35 cellular contexts compared by ENCODE assay signal in the genomic region with DNA sequence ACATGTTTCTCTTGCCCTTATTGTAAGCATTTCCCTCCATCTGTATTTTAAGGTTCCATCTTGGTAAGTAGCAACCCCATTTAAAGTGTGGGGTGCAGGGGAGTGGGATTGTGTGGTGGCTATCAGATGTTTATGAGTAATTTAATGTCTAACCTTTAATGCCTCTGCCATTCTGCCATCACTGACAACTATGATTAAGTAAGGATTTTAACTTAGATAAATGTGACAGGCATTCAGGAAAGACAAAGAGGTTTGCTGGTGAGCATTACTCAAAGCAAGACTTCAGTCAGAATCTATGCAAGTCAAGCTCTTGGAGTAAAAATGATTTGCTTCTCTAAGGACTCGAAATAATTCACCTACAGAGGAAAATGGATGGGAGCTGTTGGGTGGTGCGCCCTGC.
"Had no signal": no experiment of that assay in that cellular context is flagged by ENCODE, and none has a peak within 500 bp of the region (broad histone marks: within the 10 kb centered on the region; RNA-seq: fewer than 3 reads in every experiment).

No MANE protein-coding gene starts in this region.

- H3K4me1 ChIP-seq: adrenal gland, foreskin keratinocyte, gastrocnemius medialis had no signal

- ATAC-seq: activated CD4-positive, alpha-beta T cell treated with anti-CD3 and anti-CD28 coated beads for 36 hours; activated CD8-positive, alpha-beta memory T cell treated with anti-CD3 and anti-CD28 coated beads, Interleukin-2, amount 10 ng/mL, durations not matched to agents 7 days and 5 days; activated CD8-positive, alpha-beta T cell treated with anti-CD3 and anti-CD28 coated beads, Interleukin-2, amount 10 ng/mL, durations not matched to agents 7 days and 5 days; activated naive CD8-positive, alpha-beta T cell treated with anti-CD3 and anti-CD28 coated beads, Interleukin-2, amount 50 U/mL, for 24 hours; esophagus mucosa; foreskin keratinocyte; gastrocnemius medialis; heart left ventricle; T-helper 17 cell had no signal

- H3K36me3 ChIP-seq: adrenal gland, brain microvascular endothelial cell, gastrocnemius medialis, heart left ventricle, WERI-Rb-1 had no signal

- H3K4me3 ChIP-seq: adrenal gland, coronary artery, dorsolateral prefrontal cortex, gastrocnemius medialis, heart left ventricle had no signal

- DNase-seq: activated CD4-positive, alpha-beta memory T cell treated with anti-CD3 and anti-CD28 coated beads for 36 hours; activated CD4-positive, alpha-beta T cell treated with anti-CD3 and anti-CD28 coated beads for 36 hours; activated CD4-positive, alpha-beta T cell treated with anti-CD3 and anti-CD28 coated beads, Interleukin-2, amount 10 ng/mL, durations not matched to agents 24 days and 14 days; activated CD4-positive, CD25-positive, alpha-beta regulatory T cell; activated CD4-positive, CD25-positive, alpha-beta regulatory T cell treated with anti-CD3 and anti-CD28 coated beads, Interleukin-2, amount 50 U/mL, for 72 hours; activated CD8-positive, alpha-beta memory T cell treated with anti-CD3 and anti-CD28 coated beads, Interleukin-2, amount 10 ng/mL, durations not matched to agents 7 days and 5 days; activated CD8-positive, alpha-beta memory T cell treated with anti-CD3 and anti-CD28 coated beads, Interleukin-2, amount 50 U/mL, for 4 hours; activated CD8-positive, alpha-beta T cell treated with anti-CD3 and anti-CD28 coated beads, Interleukin-2, amount 10 ng/mL, durations not matched to agents 7 days and 5 days; activated effector memory CD4-positive, alpha-beta T cell treated with anti-CD3 and anti-CD28 coated beads, Interleukin-2, amount 50 U/mL, for 16 hours; activated naive CD4-positive, alpha-beta T cell treated with anti-CD3 and anti-CD28 coated beads for 36 hours; activated naive CD8-positive, alpha-beta T cell treated with anti-CD3 and anti-CD28 coated beads for 36 hours; activated naive CD8-positive, alpha-beta T cell treated with anti-CD3 and anti-CD28 coated beads, Interleukin-2, amount 50 U/mL, for 24 hours; activated T-cell treated with anti-CD3 and anti-CD28 coated beads, Interleukin-2, amount 50 U/mL, for 1 hour; activated T-cell treated with anti-CD3 and anti-CD28 coated beads, Interleukin-2, amount 50 U/mL, for 48 hours; adrenal gland; brain microvascular endothelial cell; dorsolateral prefrontal cortex; effector memory CD4-positive, alpha-beta T cell; endodermal cell; foreskin keratinocyte; gastrocnemius medialis; glutamatergic neuron; heart left ventricle; T-helper 1 cell; T-helper 17 cell; T1000; WERI-Rb-1 had no signal

- H3K27me3 ChIP-seq: brain microvascular endothelial cell, dorsolateral prefrontal cortex, foreskin keratinocyte, gastrocnemius medialis, heart left ventricle had no signal

- H3K27ac Mint-ChIP-seq: activated CD4-positive, alpha-beta memory T cell treated with anti-CD3 and anti-CD28 coated beads for 36 hours; activated CD4-positive, alpha-beta T cell treated with anti-CD3 and anti-CD28 coated beads for 36 hours; activated CD4-positive, alpha-beta T cell treated with anti-CD3 and anti-CD28 coated beads, Interleukin-2, amount 10 ng/mL, durations not matched to agents 24 days and 14 days; activated CD8-positive, alpha-beta memory T cell treated with anti-CD3 and anti-CD28 coated beads, Interleukin-2, amount 10 ng/mL, durations not matched to agents 7 days and 5 days; activated CD8-positive, alpha-beta T cell treated with anti-CD3 and anti-CD28 coated beads, Interleukin-2, amount 10 ng/mL, durations not matched to agents 7 days and 5 days; activated naive CD4-positive, alpha-beta T cell treated with anti-CD3 and anti-CD28 coated beads for 36 hours; activated naive CD4-positive, alpha-beta T cell treated with anti-CD3 and anti-CD28 coated beads, Interleukin-2, amount 50 U/mL, for 24 hours; activated naive CD8-positive, alpha-beta T cell treated with anti-CD3 and anti-CD28 coated beads for 36 hours; activated naive CD8-positive, alpha-beta T cell treated with anti-CD3 and anti-CD28 coated beads, Interleukin-2, amount 50 U/mL, for 24 hours; activated T-helper 1 cell treated with anti-CD3 and anti-CD28 coated beads, Interleukin-12 subunit alpha, Interleukin-12 subunit beta, Interleukin-2, Interleukin-4 antibody, amounts not matched to agents 30 ng/mL and 10 ng/mL and 1 ng/mL, durations not matched to agents 14 hours and 24 hours and 36 hours; activated T-helper 2 cell treated with anti-CD3 and anti-CD28 coated beads, Interferon-gamma antibody, Interleukin-2, Interleukin-4, amounts not matched to agents 10 μg/mL and 5 μg/mL and 100 μg/mL, durations not matched to agents 14 hours and 24 hours and 36 hours; dendritic cell treated with granulocyte-macrophage colony-stimulating factor and Interleukin-4, amounts not matched to agents 40 ng/mL and 50 ng/mL, for 4 days; endodermal cell; T-helper 17 cell; T-helper 2 cell treated with Interferon-gamma antibody and Interleukin-4, amounts not matched to agents 5 μg/mL and 100 μg/mL, for 36 hours had no signal

- H3K9me3 Mint-ChIP-seq: activated CD4-positive, alpha-beta memory T cell treated with anti-CD3 and anti-CD28 coated beads for 36 hours; activated CD4-positive, alpha-beta T cell treated with anti-CD3 and anti-CD28 coated beads, Interleukin-2, amount 10 ng/mL, durations not matched to agents 24 days and 14 days; activated naive CD4-positive, alpha-beta T cell treated with anti-CD3 and anti-CD28 coated beads for 36 hours; activated naive CD4-positive, alpha-beta T cell treated with anti-CD3 and anti-CD28 coated beads, Interleukin-2, amount 50 U/mL, for 24 hours; activated naive CD8-positive, alpha-beta T cell treated with anti-CD3 and anti-CD28 coated beads for 36 hours; activated naive CD8-positive, alpha-beta T cell treated with anti-CD3 and anti-CD28 coated beads, Interleukin-2, amount 50 U/mL, for 24 hours; activated T-helper 1 cell treated with anti-CD3 and anti-CD28 coated beads, Interleukin-12 subunit alpha, Interleukin-12 subunit beta, Interleukin-2, Interleukin-4 antibody, amounts not matched to agents 30 ng/mL and 10 ng/mL and 1 ng/mL, durations not matched to agents 14 hours and 24 hours and 36 hours; activated T-helper 2 cell treated with anti-CD3 and anti-CD28 coated beads, Interferon-gamma antibody, Interleukin-2, Interleukin-4, amounts not matched to agents 10 μg/mL and 5 μg/mL and 100 μg/mL, durations not matched to agents 14 hours and 24 hours and 36 hours; central memory CD8-positive, alpha-beta T cell; dendritic cell treated with granulocyte-macrophage colony-stimulating factor and Interleukin-4, amounts not matched to agents 40 ng/mL and 50 ng/mL, for 4 days; endodermal cell; T-helper 2 cell treated with Interferon-gamma antibody and Interleukin-4, amounts not matched to agents 5 μg/mL and 100 μg/mL, for 36 hours had no signal

- H3K4me1 Mint-ChIP-seq: activated CD4-positive, alpha-beta T cell treated with anti-CD3 and anti-CD28 coated beads for 36 hours; activated CD4-positive, alpha-beta T cell treated with anti-CD3 and anti-CD28 coated beads, Interleukin-2, amount 10 ng/mL, durations not matched to agents 24 days and 14 days; activated CD8-positive, alpha-beta memory T cell treated with anti-CD3 and anti-CD28 coated beads, Interleukin-2, amount 10 ng/mL, durations not matched to agents 7 days and 5 days; activated naive CD4-positive, alpha-beta T cell treated with anti-CD3 and anti-CD28 coated beads, Interleukin-2, amount 50 U/mL, for 24 hours; activated naive CD8-positive, alpha-beta T cell treated with anti-CD3 and anti-CD28 coated beads for 36 hours; activated naive CD8-positive, alpha-beta T cell treated with anti-CD3 and anti-CD28 coated beads, Interleukin-2, amount 50 U/mL, for 24 hours; central memory CD8-positive, alpha-beta T cell; endodermal cell had no signal

- H3K27ac ChIP-seq: adrenal gland, brain microvascular endothelial cell, coronary artery, foreskin keratinocyte, gastrocnemius medialis, heart left ventricle, WERI-Rb-1 had no signal

- H3K36me3 Mint-ChIP-seq: activated CD4-positive, alpha-beta memory T cell treated with anti-CD3 and anti-CD28 coated beads for 36 hours; activated CD8-positive, alpha-beta memory T cell treated with anti-CD3 and anti-CD28 coated beads, Interleukin-2, amount 10 ng/mL, durations not matched to agents 7 days and 5 days; activated naive CD4-positive, alpha-beta T cell treated with anti-CD3 and anti-CD28 coated beads, Interleukin-2, amount 50 U/mL, for 24 hours; activated naive CD8-positive, alpha-beta T cell treated with anti-CD3 and anti-CD28 coated beads for 36 hours had no signal

- H3K27me3 Mint-ChIP-seq: activated CD4-positive, alpha-beta T cell treated with anti-CD3 and anti-CD28 coated beads, Interleukin-2, amount 10 ng/mL, durations not matched to agents 24 days and 14 days; activated CD8-positive, alpha-beta memory T cell treated with anti-CD3 and anti-CD28 coated beads, Interleukin-2, amount 10 ng/mL, durations not matched to agents 7 days and 5 days; activated naive CD8-positive, alpha-beta T cell treated with anti-CD3 and anti-CD28 coated beads, Interleukin-2, amount 50 U/mL, for 24 hours; T-helper 17 cell had no signal

- H3K4me3 Mint-ChIP-seq: activated CD4-positive, alpha-beta memory T cell treated with anti-CD3 and anti-CD28 coated beads for 36 hours; activated CD4-positive, alpha-beta T cell treated with anti-CD3 and anti-CD28 coated beads for 36 hours; activated CD4-positive, alpha-beta T cell treated with anti-CD3 and anti-CD28 coated beads, Interleukin-2, amount 10 ng/mL, durations not matched to agents 24 days and 14 days; activated CD8-positive, alpha-beta memory T cell treated with anti-CD3 and anti-CD28 coated beads, Interleukin-2, amount 10 ng/mL, durations not matched to agents 7 days and 5 days; activated CD8-positive, alpha-beta T cell treated with anti-CD3 and anti-CD28 coated beads, Interleukin-2, amount 10 ng/mL, durations not matched to agents 7 days and 5 days; activated naive CD4-positive, alpha-beta T cell treated with anti-CD3 and anti-CD28 coated beads for 36 hours; activated naive CD4-positive, alpha-beta T cell treated with anti-CD3 and anti-CD28 coated beads, Interleukin-2, amount 50 U/mL, for 24 hours; activated naive CD8-positive, alpha-beta T cell treated with anti-CD3 and anti-CD28 coated beads for 36 hours; activated naive CD8-positive, alpha-beta T cell treated with anti-CD3 and anti-CD28 coated beads, Interleukin-2, amount 50 U/mL, for 24 hours; activated T-helper 1 cell treated with anti-CD3 and anti-CD28 coated beads, Interleukin-12 subunit alpha, Interleukin-12 subunit beta, Interleukin-2, Interleukin-4 antibody, amounts not matched to agents 30 ng/mL and 10 ng/mL and 1 ng/mL, durations not matched to agents 14 hours and 24 hours and 36 hours; central memory CD8-positive, alpha-beta T cell; dendritic cell treated with granulocyte-macrophage colony-stimulating factor and Interleukin-4, amounts not matched to agents 40 ng/mL and 50 ng/mL, for 4 days; endodermal cell; T-helper 17 cell; T-helper 2 cell treated with Interferon-gamma antibody and Interleukin-4, amounts not matched to agents 5 μg/mL and 100 μg/mL, for 36 hours had no signal

- H3K9me3 ChIP-seq: adrenal gland, gastrocnemius medialis, heart left ventricle had no signal
